Comparison of ENCODE assay signal across 8 cellular contexts in the genomic region with DNA sequence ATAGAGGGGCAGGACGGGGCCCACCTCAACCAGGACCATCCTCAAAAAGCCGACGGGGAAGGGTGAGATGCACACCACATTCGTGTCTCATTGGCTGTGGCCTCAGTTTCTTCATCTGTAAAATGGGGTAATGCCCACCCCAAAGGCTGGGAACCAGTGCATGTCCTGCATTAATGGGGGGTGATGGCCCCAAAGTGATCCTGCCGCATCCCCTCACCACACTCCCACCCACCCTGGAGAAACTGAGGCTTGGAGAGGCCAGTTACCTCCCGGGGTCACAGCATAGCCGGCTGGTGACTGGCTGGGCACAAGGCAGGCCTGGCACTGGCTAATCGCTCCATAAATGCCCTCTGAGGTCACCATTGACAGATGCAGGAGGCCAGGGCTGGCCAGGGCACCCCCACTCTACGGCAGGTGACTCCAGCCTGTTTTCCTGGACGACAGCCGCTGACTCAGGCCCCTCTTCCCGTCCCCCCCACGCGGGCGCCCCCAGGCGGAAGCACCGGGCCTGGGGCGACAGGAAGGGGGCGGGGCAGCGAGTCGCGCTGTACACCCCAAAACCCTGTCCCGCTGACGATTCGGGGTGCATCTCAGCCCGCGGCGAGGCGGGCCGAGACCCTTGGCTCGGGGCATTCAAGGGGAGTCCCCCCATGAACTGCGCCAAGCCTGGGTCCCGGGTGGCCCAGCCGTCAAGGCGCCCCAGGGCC. TPM values are rescaled to one million over a fixed set of nuclear protein-coding genes. Genes with fewer than 3 reads are reported as not detected.
DNase-seq lines count a peak whose midpoint lies in the region; ATAC-seq, FAIRE-seq and TF ChIP-seq lines count a peak whose summit lies in the region.

No MANE protein-coding gene starts in this region.

- TSS peak; percentile 31 for BruUV-seq in Calu3 (replicated peaks; lab: Mats Ljungman, UMichigan)

- peak; percentile 74 for DNase-seq in Calu3
- peak; percentile 69 for DNase-seq in SW480 (ENCODE audit: low spot score)
- peak; percentile 56 for DNase-seq in astrocyte (ENCODE audit: low read depth)
- DNase-seq in small intestine: peak; percentile 72

- H2AFZ ChIP-seq in astrocyte (ENCODE audit: low read depth, low read length): peak overlapping the region; percentile 75

- H3K9ac ChIP-seq in astrocyte (ENCODE audit: low read length) (peak overlapping the region; percentile 93), iPS-20b (ENCODE audit: low read depth, low read length) (no peak overlapping the region; the same call in 1 of the 2 replicates)

- no peak for TF ChIP-seq CTCF in Calu3 (IDR thresholded peaks at IDR 0.05; ENCODE audit: unreplicated experiment)
- TF ChIP-seq CTCF in astrocyte (IDR thresholded peaks at IDR 0.05; ENCODE audit: insufficient read depth, low read depth, low read length): peak; percentile 10

- H3K4me1 Mint-ChIP-seq in Calu3 (ENCODE audit: low read depth, unreplicated experiment) (peaks cover 7% of the 10 kb centered on the region), astrocyte (ENCODE audit: low read depth, unreplicated experiment) (peaks cover 2% of the 10 kb centered on the region)

- peaks cover 34% of the 10 kb centered on the region for H4K20me1 ChIP-seq in astrocyte (ENCODE audit: insufficient read depth, low read length)

- 13 to 34% (median 17%) methylated on average over 17 to 35 of the region's 35 CpGs for WGBS in small intestine, 3 donors

- FAIRE-seq in astrocyte (lab: Jason Lieb, UNC) (no peak), small intestine (lab: Jason Lieb, UNC) (no peak)

- peak overlapping the region; percentile 76 for H3K4me3 ChIP-seq in astrocyte (ENCODE audit: insufficient read depth, low read depth, low read length)
- peak overlapping the region; percentile 76 for H3K4me3 ChIP-seq in iPS-20b (ENCODE audit: low read length)
- peak overlapping the region; percentile 18 to 94 for H3K4me3 ChIP-seq in small intestine (ENCODE audit: low read depth in 1 of 2, low read length in 2 of 2)

- H3K27ac ChIP-seq in astrocyte (ENCODE audit: low read depth, low read length) (peak overlapping the region; percentile 95), iPS-20b (ENCODE audit: low read length) (no peak overlapping the region), small intestine (ENCODE audit: low read depth in 1 of 2, low read length in 1 of 2) (peak overlapping the region; percentile 98)

- H3K27ac Mint-ChIP-seq in Calu3 (ENCODE audit: unreplicated experiment): no peak overlapping the region
- H3K27ac Mint-ChIP-seq in astrocyte (ENCODE audit: unreplicated experiment): no peak overlapping the region

- CTCF ChIA-PET in Calu3 (lab: Charles Lee): no interaction called here

- H3K27me3 ChIP-seq in astrocyte (ENCODE audit: insufficient read depth, low read length) (no peaks in the 10 kb centered on the region), iPS-20b (ENCODE audit: insufficient read depth, low read length) (no peaks in the 10 kb centered on the region), small intestine (ENCODE audit: control insufficient read depth in 2 of 2, insufficient read depth in 2 of 2, low read length in 2 of 2) (no peaks in the 10 kb centered on the region)

- H3K4me1 ChIP-seq in astrocyte (ENCODE audit: insufficient read depth, low read length): peaks cover 32% of the 10 kb centered on the region
- 0 out of 2 replicates have a peak, but pooled peaks cover 4% of the 10 kb centered on the region for H3K4me1 ChIP-seq in iPS-20b (ENCODE audit: insufficient read depth, low read length)
- H3K4me1 ChIP-seq in small intestine (ENCODE audit: control insufficient read depth in 2 of 2, insufficient read depth in 1 of 2, low read depth in 1 of 2, low read length in 1 of 2): no peaks in the 10 kb centered on the region

- H3K9me3 ChIP-seq in astrocyte (ENCODE audit: insufficient read depth, low read depth, low read length): no peaks in the 10 kb centered on the region
- H3K9me3 ChIP-seq in iPS-20b (ENCODE audit: insufficient read depth, low read depth, low read length): no peaks in the 10 kb centered on the region
- no peaks in the 10 kb centered on the region for H3K9me3 ChIP-seq in small intestine (ENCODE audit: control insufficient read depth, low read depth)

- H3K79me2 ChIP-seq in astrocyte (ENCODE audit: insufficient read depth, low read length): peaks cover 60% of the 10 kb centered on the region

- ATAC-seq in HG02840 (IDR thresholded peaks at IDR 0.05; ENCODE audit: low FRiP score, unreplicated experiment) (peak; percentile 0), HG02884 (IDR thresholded peaks at IDR 0.05; ENCODE audit: unreplicated experiment) (no peak), GM21786 (IDR thresholded peaks at IDR 0.05; ENCODE audit: unreplicated experiment) (no peak)

- peak overlapping the region; percentile 84 for H3K4me2 ChIP-seq in astrocyte (ENCODE audit: low read length)

- H3K36me3 Mint-ChIP-seq in Calu3 (ENCODE audit: insufficient read depth, unreplicated experiment): peaks cover 42% of the 10 kb centered on the region
- peaks cover 2% of the 10 kb centered on the region for H3K36me3 Mint-ChIP-seq in astrocyte (ENCODE audit: low read depth, unreplicated experiment)

- intact Hi-C loops in Calu3 (cut with micrococcal nuclease; ENCODE audit: unreplicated experiment): no loop called here

- H3K4me3 Mint-ChIP-seq in Calu3 (ENCODE audit: low read depth, unreplicated experiment): peak overlapping the region; percentile 70
- H3K4me3 Mint-ChIP-seq in astrocyte (ENCODE audit: unreplicated experiment): no peak overlapping the region

- H3K9me3 Mint-ChIP-seq in Calu3 (ENCODE audit: low read depth, unreplicated experiment) (no peaks in the 10 kb centered on the region), astrocyte (ENCODE audit: unreplicated experiment) (no peaks in the 10 kb centered on the region)

- H3K27me3 Mint-ChIP-seq in Calu3 (ENCODE audit: unreplicated experiment) (no peaks in the 10 kb centered on the region), astrocyte (ENCODE audit: low read depth, unreplicated experiment) (no peaks in the 10 kb centered on the region)

- H3K36me3 ChIP-seq in astrocyte (ENCODE audit: insufficient read depth, low read length): peaks cover 2% of the 10 kb centered on the region
- H3K36me3 ChIP-seq in iPS-20b (ENCODE audit: insufficient read depth, low read depth, low read length): peaks cover 17% of the 10 kb centered on the region
- peaks cover 7 to 8% of the 10 kb centered on the region in 2 donors for H3K36me3 ChIP-seq in small intestine (ENCODE audit: control insufficient read depth in 2 of 2, insufficient read depth in 2 of 2, low read length in 2 of 2)

RNA-seq across cellular contexts. Expression of a gene that starts 0.5 kb away (rescaled TPM):
- total RNA-seq in Calu3 (2022) (61.8 and 72.4 TPM in 2 replicates), astrocyte (119 and 141 TPM in 2 replicates)
- polyA plus RNA-seq in small intestine: 10 to 100 TPM; 28.1 to 35.4 (median 30.6) TPM

RNA-seq across cellular contexts. Expression of a gene that starts 6.3 kb away (rescaled TPM):
- total RNA-seq in Calu3 (2022) (86.6 and 91.8 TPM in 2 replicates), astrocyte (154 and 170 TPM in 2 replicates)
- polyA plus RNA-seq in small intestine: 100 to 1,000 TPM; 310 to 823 (median 675) TPM

RNA-seq across cellular contexts. Expression of a gene that starts 10.1 kb away (rescaled TPM):
- 4.2 and 5.7 TPM in 2 replicates for total RNA-seq in Calu3 (2022)
- 18.8 and 19.8 TPM in 2 replicates for total RNA-seq in astrocyte
- under 1 TPM in 1 of 3 donors, not detected in 2; 0.30 TPM for polyA plus RNA-seq in small intestine

RNA-seq across cellular contexts. Expression of a gene that starts 21.2 kb away (rescaled TPM):
- total RNA-seq in Calu3 (2022): 102 and 112 TPM in 2 replicates
- total RNA-seq in astrocyte: 184 and 215 TPM in 2 replicates
- polyA plus RNA-seq in small intestine: 100 to 1,000 TPM; 250 to 377 (median 368) TPM

RNA-seq across cellular contexts. Expression of a gene that starts 27.4 kb away (rescaled TPM):
- total RNA-seq in Calu3 (2022) (32.9 and 34.4 TPM in 2 replicates), astrocyte (50.5 and 50.8 TPM in 2 replicates)
- 100 to 1,000 TPM in 1 of 3 donors, 10 to 100 TPM in 2; 80.6 to 118 (median 84.1) TPM for polyA plus RNA-seq in small intestine
